10 cellular contexts compared by ENCODE assay signal in genomic region chr5:104800440-104801048, GRCh38.
DNase-seq lines count a peak whose midpoint lies in the region; ATAC-seq and TF ChIP-seq lines count a peak whose summit lies in the region.
"Had no signal": no experiment of that assay in that cellular context is flagged by ENCODE, and none has a peak within 500 bp of the region (broad histone marks: within the 10 kb centered on the region; RNA-seq: fewer than 3 reads in every experiment).

No MANE protein-coding gene starts in this region.

- DNase-seq in Calu3 (peak; percentile 48), HEK293T (ENCODE audit: extremely low spot score) (peak; percentile 7), RWPE2 (ENCODE audit: low spot score) (no peak), glutamatergic neuron (no peak)
- DNase-seq in activated CD4-positive, alpha-beta T cell treated with anti-CD3 and anti-CD28 coated beads for 48 hours: no peak
- DNase-seq in naive thymus-derived CD8-positive, alpha-beta T cell: no peak
- DNase-seq: NCI-H1930 had no signal

- no peak for ATAC-seq in RWPE2 (ENCODE audit: low read depth)
- no peak for ATAC-seq in HG03045 (IDR thresholded peaks at IDR 0.05; ENCODE audit: unreplicated experiment)
- ATAC-seq in GM19035 (IDR thresholded peaks at IDR 0.05; ENCODE audit: unreplicated experiment): no peak
- no peak for ATAC-seq in naive thymus-derived CD8-positive, alpha-beta T cell

- no TSS peak for BruUV-seq in Calu3 (replicated peaks; lab: Mats Ljungman, UMichigan)

- no peaks in the 10 kb centered on the region for H3K36me3 ChIP-seq in RWPE2 (ENCODE audit: low read depth)

- intact Hi-C loops in Calu3 (cut with micrococcal nuclease; ENCODE audit: unreplicated experiment): loop anchor here (1.0 to 10.0 kb wide), 3 partner anchors 453 to 1216 kb away; no protein-coding TSS in a partner anchor

- H3K27ac ChIP-seq in RWPE2 (ENCODE audit: poor library complexity, severe bottlenecking): no peak overlapping the region

- POLR2A ChIA-PET in HEK293T (lab: Yijun Ruan, JAX): no interaction called here
- POLR2A ChIA-PET in naive thymus-derived CD8-positive, alpha-beta T cell (lab: Charles Lee): no interaction called here

- CTCF ChIA-PET in Calu3 (lab: Charles Lee) (interaction anchor here (0.8 to 1.0 kb wide), 2 partner anchors 9 to 454 kb away, joined by 3 to 5 read pairs; no protein-coding TSS in a partner anchor), HEK293T (lab: Yijun Ruan, JAX) (interaction anchor here (0.6 kb wide), 1 partner anchor 106 kb away, joined by 3 read pairs; no protein-coding TSS in a partner anchor)

- H3K27me3 ChIP-seq in RWPE2 (ENCODE audit: insufficient read depth, poor library complexity, severe bottlenecking): no peaks in the 10 kb centered on the region

- H3K27ac Mint-ChIP-seq in Calu3 (ENCODE audit: unreplicated experiment): no peak overlapping the region
- H3K27ac Mint-ChIP-seq in glutamatergic neuron (ENCODE audit: unreplicated experiment): no peak overlapping the region
- no peak overlapping the region for H3K27ac Mint-ChIP-seq in naive thymus-derived CD8-positive, alpha-beta T cell
- H3K27ac Mint-ChIP-seq: memory B cell had no signal

- H3K4me1 Mint-ChIP-seq in Calu3 (ENCODE audit: low read depth, unreplicated experiment) (no peaks in the 10 kb centered on the region), glutamatergic neuron (ENCODE audit: low read depth, unreplicated experiment) (no peaks in the 10 kb centered on the region)
- no peaks in the 10 kb centered on the region for H3K4me1 Mint-ChIP-seq in naive thymus-derived CD8-positive, alpha-beta T cell
- H3K4me1 Mint-ChIP-seq: memory B cell had no signal

- no peaks in the 10 kb centered on the region for H3K27me3 Mint-ChIP-seq in Calu3 (ENCODE audit: unreplicated experiment)
- H3K27me3 Mint-ChIP-seq in glutamatergic neuron (ENCODE audit: unreplicated experiment): no peaks in the 10 kb centered on the region
- no peaks in the 10 kb centered on the region for H3K27me3 Mint-ChIP-seq in naive thymus-derived CD8-positive, alpha-beta T cell
- H3K27me3 Mint-ChIP-seq: memory B cell had no signal

- no peaks in the 10 kb centered on the region for H3K9me3 ChIP-seq in RWPE2 (ENCODE audit: severe bottlenecking)

- H3K4me3 Mint-ChIP-seq in Calu3 (ENCODE audit: low read depth, unreplicated experiment) (no peak overlapping the region), glutamatergic neuron (ENCODE audit: unreplicated experiment) (no peak overlapping the region)
- H3K4me3 Mint-ChIP-seq in naive thymus-derived CD8-positive, alpha-beta T cell: no peak overlapping the region
- H3K4me3 Mint-ChIP-seq: memory B cell had no signal

- H3K4me3 ChIP-seq in RWPE2 (ENCODE audit: severe bottlenecking): no peak overlapping the region

- no peaks in the 10 kb centered on the region for H3K4me1 ChIP-seq in RWPE2 (ENCODE audit: insufficient read depth, poor library complexity, severe bottlenecking)

- no peaks in the 10 kb centered on the region for H3K9me3 Mint-ChIP-seq in Calu3 (ENCODE audit: low read depth, unreplicated experiment)
- no peaks in the 10 kb centered on the region for H3K9me3 Mint-ChIP-seq in glutamatergic neuron (ENCODE audit: unreplicated experiment)
- H3K9me3 Mint-ChIP-seq in naive thymus-derived CD8-positive, alpha-beta T cell: peaks cover 0 to 25% (median 3%) of the 10 kb centered on the region in 9 donors

- TF ChIP-seq CTCF in Calu3 (IDR thresholded peaks at IDR 0.05; ENCODE audit: unreplicated experiment) (peak; percentile 81), RWPE2 (IDR thresholded peaks at IDR 0.05; ENCODE audit: poor library complexity, severe bottlenecking) (peak; percentile 76), glutamatergic neuron (IDR thresholded peaks at IDR 0.05; ENCODE audit: partially characterized antibody, unreplicated experiment) (peak; percentile 33)

- H3K36me3 Mint-ChIP-seq in Calu3 (ENCODE audit: insufficient read depth, unreplicated experiment): no peaks in the 10 kb centered on the region
- no peaks in the 10 kb centered on the region for H3K36me3 Mint-ChIP-seq in glutamatergic neuron (ENCODE audit: unreplicated experiment)
- H3K36me3 Mint-ChIP-seq in naive thymus-derived CD8-positive, alpha-beta T cell: no peaks in the 10 kb centered on the region
- H3K36me3 Mint-ChIP-seq: memory B cell had no signal

TF ChIP-seq in HEK293T, 16 proteins besides CTCF, POLR2A, EP300 and RAD21:
- TF ChIP-seq HDGF (IDR thresholded peaks at IDR 0.05; ENCODE audit: borderline replicate concordance) (no peak), FOXA1 (IDR thresholded peaks at IDR 0.05) (no peak), SP1 (IDR thresholded peaks at IDR 0.05) (no peak), SUZ12 (IDR thresholded peaks at IDR 0.05) (no peak), CTBP1 (IDR thresholded peaks at IDR 0.05; ENCODE audit: borderline replicate concordance) (no peak), NFRKB (IDR thresholded peaks at IDR 0.05) (no peak), FOXM1 (IDR thresholded peaks at IDR 0.05; ENCODE audit: borderline replicate concordance) (no peak), BHLHE40 (IDR thresholded peaks at IDR 0.05; ENCODE audit: borderline replicate concordance) (no peak), L3MBTL2 (conservative IDR thresholded peaks at IDR 0.05) (no peak), LEF1 (IDR thresholded peaks at IDR 0.05; ENCODE audit: borderline replicate concordance) (no peak), ZNF384 (IDR thresholded peaks at IDR 0.05) (no peak), TARDBP (IDR thresholded peaks at IDR 0.05) (no peak), PKNOX1 (IDR thresholded peaks at IDR 0.05) (no peak), FOXK2 (IDR thresholded peaks at IDR 0.05) (no peak), ELF4 (IDR thresholded peaks at IDR 0.05) (no peak), ARNT (IDR thresholded peaks at IDR 0.05) (no peak)

Comparison
In these comparisons a context has a peak if more than half of its experiments do, and no peak if none do; other contexts are left out.
1. DNase-seq: peak in Calu3 (single experiment) and HEK293T (single experiment); none in RWPE2 (single experiment), glutamatergic neuron (single experiment), activated CD4-positive, alpha-beta T cell treated with anti-CD3 and anti-CD28 coated beads for 48 hours (single experiment) and naive thymus-derived CD8-positive, alpha-beta T cell (0 of 10).
2. Peak in every context shown above with its lines, with median percentiles within 50 percentile points of each other: CTCF ChIP-seq.